In the genomic region with DNA sequence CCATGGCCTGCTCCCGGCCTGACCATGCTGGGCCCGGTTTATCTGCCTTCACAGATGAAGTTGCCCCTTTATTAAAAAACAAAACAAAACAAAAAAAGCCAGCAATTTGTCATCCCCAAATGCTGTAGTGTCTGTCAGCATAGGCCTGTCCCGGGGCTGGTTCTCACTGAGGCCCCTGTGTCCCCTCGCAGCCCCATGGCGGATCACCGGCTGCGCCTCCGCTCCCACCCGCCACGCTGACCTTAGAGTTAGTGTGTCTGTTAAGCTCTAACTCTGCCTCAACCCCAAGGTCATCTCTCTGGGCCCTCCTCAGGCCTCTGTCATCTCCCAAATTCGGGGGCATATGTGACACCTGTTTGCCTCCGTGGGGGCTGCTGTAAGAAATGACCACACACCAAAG, we compare ENCODE assay signal across 10 cellular contexts. TPM values are rescaled to one million over a fixed set of nuclear protein-coding genes. Genes with fewer than 3 reads are reported as not detected.
DNase-seq lines count a peak whose midpoint lies in the region; ATAC-seq, FAIRE-seq and TF ChIP-seq lines count a peak whose summit lies in the region.
"Had no signal": no experiment of that assay in that cellular context is flagged by ENCODE, and none has a peak within 500 bp of the region (broad histone marks: within the 10 kb centered on the region; RNA-seq: fewer than 3 reads in every experiment).

No MANE protein-coding gene starts in this region.

- no peak for ATAC-seq in omental fat pad (ENCODE audit: low FRiP score)
- ATAC-seq in GM21390 (IDR thresholded peaks at IDR 0.05; ENCODE audit: unreplicated experiment) = no peak
- ATAC-seq: GM23338 had no signal

- H3K4me2 ChIP-seq in parathyroid adenoma (ENCODE audit: low read length) = no peak overlapping the region
- H3K4me2 ChIP-seq: GM23338 had no signal

- H3K36me3 ChIP-seq in esophagus (ENCODE audit: control insufficient read depth in 2 of 2, insufficient read depth in 2 of 2, low read length in 1 of 2) (peaks cover 0 to 6% of the 10 kb centered on the region in 2 donors), parathyroid adenoma (ENCODE audit: control insufficient read depth, insufficient read depth, low read length) (no peaks in the 10 kb centered on the region)

- H3K79me2 ChIP-seq in parathyroid adenoma = peaks cover 31% of the 10 kb centered on the region

- no peak overlapping the region for H2AFZ ChIP-seq in parathyroid adenoma
- H2AFZ ChIP-seq: GM23338 had no signal

- FAIRE-seq in GM12892 (lab: Jason Lieb, UNC) = no peak

- H3K4me3 ChIP-seq in HL-60 (replicated peaks; ENCODE audit: insufficient read depth, low read length) (no peak overlapping the region), esophagus (ENCODE audit: low read depth in 1 of 2, low read length in 2 of 2) (no peak overlapping the region), parathyroid adenoma (ENCODE audit: low read depth, low read length) (no peak overlapping the region), foreskin fibroblast (ENCODE audit: low read depth in 1 of 2, low read length in 2 of 2) (no peak overlapping the region)
- H3K4me3 ChIP-seq: GM23338 had no signal

- no peaks in the 10 kb centered on the region for H3K27me3 ChIP-seq in HL-60 (ENCODE audit: insufficient read depth, poor library complexity, severe bottlenecking)
- H3K27me3 ChIP-seq in esophagus (ENCODE audit: control insufficient read depth in 1 of 2, insufficient read depth in 2 of 2, low read length in 2 of 2) = no peaks in the 10 kb centered on the region
- no peaks in the 10 kb centered on the region for H3K27me3 ChIP-seq in parathyroid adenoma (ENCODE audit: control insufficient read depth, insufficient read depth, low read length)

- peaks cover 0 to 3% of the 10 kb centered on the region in 2 donors for H3K9me3 ChIP-seq in esophagus (ENCODE audit: control insufficient read depth in 2 of 2, insufficient read depth in 1 of 2, low read depth in 1 of 2, low read length in 1 of 2)
- H3K9me3 ChIP-seq in parathyroid adenoma (ENCODE audit: control insufficient read depth, low read length) = no peaks in the 10 kb centered on the region

- WGBS in esophagus, 2 donors = 83 to 86% methylated on average over 12 of the region's 12 CpGs

- no peak for DNase-seq in HL-60 (ENCODE audit: low read depth in 1 of 2, low spot score in 1 of 2)
- DNase-seq in foreskin fibroblast = no peak
- DNase-seq in omental fat pad (ENCODE audit: low spot score) = no peak
- no peak for DNase-seq in GM12892 (ENCODE audit: insufficient read length)

- TF ChIP-seq CTCF in 22Rv1 (IDR thresholded peaks at IDR 0.05) (no peak), HL-60 (IDR thresholded peaks at IDR 0.05; ENCODE audit: insufficient read depth, low read length) (no peak), parathyroid adenoma (IDR thresholded peaks at IDR 0.05) (no peak), foreskin fibroblast (IDR thresholded peaks at IDR 0.05; ENCODE audit: low read depth, low read length) (no peak), omental fat pad (IDR thresholded peaks at IDR 0.05) (no peak)

- TF ChIP-seq POLR2A in GM12892 (IDR thresholded peaks at IDR 0.05; ENCODE audit: low read depth, low read length) = no peak

- H3K9ac ChIP-seq in parathyroid adenoma = no peak overlapping the region

- H3K27ac ChIP-seq in 22Rv1 (peak overlapping the region; percentile 90), HL-60 (replicated peaks) (peak overlapping the region; percentile 80), esophagus (ENCODE audit: low read depth in 2 of 2, low read length in 1 of 2) (peak overlapping the region; percentile 96 to 99), parathyroid adenoma (peak overlapping the region; percentile 88)

- H3K4me1 ChIP-seq in esophagus (ENCODE audit: control insufficient read depth in 2 of 2, insufficient read depth in 2 of 2, low read length in 1 of 2) = peaks cover 5 to 41% of the 10 kb centered on the region in 2 donors
- peaks cover 18% of the 10 kb centered on the region for H3K4me1 ChIP-seq in parathyroid adenoma

RNA-seq across cellular contexts. Expression of a gene that starts 11.1 kb away (rescaled TPM):
- polyA plus RNA-seq in esophagus = 10 to 100 TPM; 12.5 to 29.3 TPM
- total RNA-seq in omental fat pad = 10 to 100 TPM; 26.1 to 67.4 (median 55.6) TPM
- 8.7 TPM for polyA plus RNA-seq in GM12892 (2012; ENCODE audit: missing spikeins)

RNA-seq across cellular contexts. Expression of a gene that starts 55.3 kb away (rescaled TPM):
- under 1 TPM; 0.02 TPM for polyA plus RNA-seq in esophagus
- total RNA-seq in omental fat pad = under 1 TPM in 2 of 4 donors, not detected in 2; 0.24 to 0.25 TPM
- not detected for polyA plus RNA-seq in GM12892 (2012; ENCODE audit: missing spikeins)
- total RNA-seq: activated T-helper 1 cell treated with anti-CD3 and anti-CD28 coated beads, Interleukin-12 subunit alpha, Interleukin-12 subunit beta, Interleukin-2, Interleukin-4 antibody, amounts not matched to agents 30 ng/mL and 10 ng/mL and 1 ng/mL, durations not matched to agents 14 hours and 24 hours and 36 hours had no signal
